In the genomic region with DNA sequence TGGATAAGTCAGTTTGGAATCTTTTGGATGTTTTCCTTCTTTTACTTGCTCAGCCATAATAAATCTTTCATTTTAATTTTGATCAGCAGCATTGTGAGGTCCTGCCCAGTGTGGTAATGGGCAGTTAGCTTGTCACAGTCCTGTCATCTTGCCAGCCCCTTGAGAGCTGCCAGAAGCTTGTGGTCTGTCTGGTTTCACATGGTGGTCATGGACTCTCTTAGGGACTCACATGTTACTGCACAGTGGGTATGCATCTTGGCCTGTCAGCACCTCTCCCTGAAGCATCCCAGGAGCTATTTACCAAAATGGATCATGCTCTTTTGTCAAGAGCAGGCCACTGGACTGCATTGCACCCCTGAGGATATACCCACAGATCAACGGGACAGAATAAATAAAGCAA, we compare ENCODE assay signal across 16 cellular contexts.
DNase-seq lines count a peak whose midpoint lies in the region; ATAC-seq and TF ChIP-seq lines count a peak whose summit lies in the region.
"Had no signal": no experiment of that assay in that cellular context is flagged by ENCODE, and none has a peak within 500 bp of the region (broad histone marks: within the 10 kb centered on the region; RNA-seq: fewer than 3 reads in every experiment).

No MANE protein-coding gene starts in this region.

- peaks cover 5% of the 10 kb centered on the region for H3K27me3 Mint-ChIP-seq in glutamatergic neuron (ENCODE audit: unreplicated experiment)
- peaks cover 1% of the 10 kb centered on the region for H3K27me3 Mint-ChIP-seq in activated CD4-positive, alpha-beta memory T cell treated with anti-CD3 and anti-CD28 coated beads, Interleukin-2, amount 10 ng/mL, durations not matched to agents 7 days and 5 days

- H2BK5ac ChIP-seq in trophoblast cell (ENCODE audit: low read depth, low read length, poor library complexity) = no peak overlapping the region

- H3K4me1 Mint-ChIP-seq in glutamatergic neuron (ENCODE audit: low read depth, unreplicated experiment) = peaks cover 38% of the 10 kb centered on the region
- no peaks in the 10 kb centered on the region for H3K4me1 Mint-ChIP-seq in activated CD4-positive, alpha-beta memory T cell treated with anti-CD3 and anti-CD28 coated beads, Interleukin-2, amount 10 ng/mL, durations not matched to agents 7 days and 5 days
- H3K4me1 Mint-ChIP-seq: stimulated activated memory B cell treated with anti-CD40 and anti-IgM and Interleukin-4, amounts not matched to agents 10 μg/mL and 1 μg/mL and 100 μg/mL, for 72 hours had no signal

- peak overlapping the region; percentile 85 for H3K27ac Mint-ChIP-seq in glutamatergic neuron (ENCODE audit: unreplicated experiment)
- no peak overlapping the region for H3K27ac Mint-ChIP-seq in activated CD4-positive, alpha-beta memory T cell treated with anti-CD3 and anti-CD28 coated beads, Interleukin-2, amount 10 ng/mL, durations not matched to agents 7 days and 5 days
- H3K27ac Mint-ChIP-seq: natural killer cell; stimulated activated memory B cell treated with anti-CD40 and anti-IgM and Interleukin-4, amounts not matched to agents 10 μg/mL and 1 μg/mL and 100 μg/mL, for 72 hours had no signal

- no peak overlapping the region for H2AFZ ChIP-seq in trophoblast cell (ENCODE audit: insufficient read depth, low read length, poor library complexity)

- POLR2A ChIA-PET in activated CD4-positive, alpha-beta memory T cell treated with anti-CD3 and anti-CD28 coated beads, Interleukin-2, amount 10 ng/mL, durations not matched to agents 7 days and 5 days (lab: Charles Lee) = no interaction called here

- H3K14ac ChIP-seq in trophoblast cell (ENCODE audit: low read length) = no peak overlapping the region

- intact Hi-C loops in Right ventricle myocardium inferior (cut with DNase I) = no loop called here
- intact Hi-C loops in cardiac septum (cut with DNase I) = no loop called here
- intact Hi-C loops in upper lobe of right lung (cut with DNase I) = no loop called here

- H3K4me2 ChIP-seq in trophoblast cell (ENCODE audit: low read length) = no peak overlapping the region

- H3K79me1 ChIP-seq in trophoblast cell (ENCODE audit: low read length) = no peaks in the 10 kb centered on the region

- no peak overlapping the region for H2BK12ac ChIP-seq in trophoblast cell (ENCODE audit: low read length)

- H4K91ac ChIP-seq in trophoblast cell (ENCODE audit: low read depth, low read length) = no peak overlapping the region

- no peak overlapping the region for H2BK120ac ChIP-seq in trophoblast cell (ENCODE audit: insufficient read depth, low read length, poor library complexity)

- no peak overlapping the region for H4K8ac ChIP-seq in trophoblast cell (ENCODE audit: low read depth, low read length)

- TF ChIP-seq CTCF in glutamatergic neuron (IDR thresholded peaks at IDR 0.05; ENCODE audit: partially characterized antibody, unreplicated experiment) (no peak), upper lobe of right lung (IDR thresholded peaks at IDR 0.05) (no peak)

- H3K27ac ChIP-seq in upper lobe of right lung (no peak overlapping the region), trophoblast cell (ENCODE audit: low read depth, low read length) (no peak overlapping the region)
- H3K27ac ChIP-seq: epithelial cell of prostate had no signal

- no peak overlapping the region for H4K12ac ChIP-seq in trophoblast cell (ENCODE audit: low read depth, low read length)

- H3K18ac ChIP-seq in trophoblast cell (ENCODE audit: low read length) = no peak overlapping the region

- peaks cover 9% of the 10 kb centered on the region for H3K9me3 Mint-ChIP-seq in glutamatergic neuron (ENCODE audit: unreplicated experiment)
- H3K9me3 Mint-ChIP-seq in activated CD4-positive, alpha-beta memory T cell treated with anti-CD3 and anti-CD28 coated beads, Interleukin-2, amount 10 ng/mL, durations not matched to agents 7 days and 5 days = no peaks in the 10 kb centered on the region
- H3K9me3 Mint-ChIP-seq: natural killer cell; stimulated activated memory B cell treated with anti-CD40 and anti-IgM and Interleukin-4, amounts not matched to agents 10 μg/mL and 1 μg/mL and 100 μg/mL, for 72 hours had no signal

- CTCF ChIA-PET in activated CD4-positive, alpha-beta memory T cell treated with anti-CD3 and anti-CD28 coated beads, Interleukin-2, amount 10 ng/mL, durations not matched to agents 7 days and 5 days (lab: Charles Lee) = no interaction called here

- H3K4me1 ChIP-seq in upper lobe of right lung (peaks cover 42% of the 10 kb centered on the region), trophoblast cell (ENCODE audit: control insufficient read depth in 1 of 2, insufficient read depth in 2 of 2, low read length in 2 of 2) (peaks cover 0 to 4% of the 10 kb centered on the region in 2 experiments)

- H3K4me3 ChIP-seq in upper lobe of right lung (no peak overlapping the region), trophoblast cell (ENCODE audit: low read depth, low read length) (no peak overlapping the region)

- no peak overlapping the region for H3K23ac ChIP-seq in trophoblast cell (ENCODE audit: low read length)

- H3K4ac ChIP-seq in trophoblast cell (ENCODE audit: low read depth, low read length) = no peak overlapping the region

- no peak overlapping the region for H2AK5ac ChIP-seq in trophoblast cell (ENCODE audit: low read length)

- no peaks in the 10 kb centered on the region for H3K79me2 ChIP-seq in trophoblast cell (ENCODE audit: control insufficient read depth, insufficient read depth, low read length, poor library complexity)

- H3K36me3 Mint-ChIP-seq in glutamatergic neuron (ENCODE audit: unreplicated experiment) = no peaks in the 10 kb centered on the region
- no peaks in the 10 kb centered on the region for H3K36me3 Mint-ChIP-seq in activated CD4-positive, alpha-beta memory T cell treated with anti-CD3 and anti-CD28 coated beads, Interleukin-2, amount 10 ng/mL, durations not matched to agents 7 days and 5 days (ENCODE audit: low read depth)
- H3K36me3 Mint-ChIP-seq: natural killer cell; stimulated activated memory B cell treated with anti-CD40 and anti-IgM and Interleukin-4, amounts not matched to agents 10 μg/mL and 1 μg/mL and 100 μg/mL, for 72 hours had no signal

- no peak overlapping the region for H3K4me3 Mint-ChIP-seq in glutamatergic neuron (ENCODE audit: unreplicated experiment)
- no peak overlapping the region for H3K4me3 Mint-ChIP-seq in activated CD4-positive, alpha-beta memory T cell treated with anti-CD3 and anti-CD28 coated beads, Interleukin-2, amount 10 ng/mL, durations not matched to agents 7 days and 5 days
- H3K4me3 Mint-ChIP-seq: natural killer cell; stimulated activated memory B cell treated with anti-CD40 and anti-IgM and Interleukin-4, amounts not matched to agents 10 μg/mL and 1 μg/mL and 100 μg/mL, for 72 hours had no signal

- H3K9me3 ChIP-seq in upper lobe of right lung (no peaks in the 10 kb centered on the region), trophoblast cell (ENCODE audit: insufficient read depth, low read depth, low read length) (peaks cover 3% of the 10 kb centered on the region)

- DNase-seq in Right ventricle myocardium inferior (ENCODE audit: missing footprints) (no peak), cardiac septum (ENCODE audit: low spot score) (no peak), SK-N-DZ (ENCODE audit: low spot score) (peak; percentile 73), glutamatergic neuron (no peak), upper lobe of right lung (no peak), trophoblast cell (no peak), iPS-NIHi7 (ENCODE audit: extremely low spot score) (no peak)
- DNase-seq in activated CD4-positive, alpha-beta memory T cell treated with anti-CD3 and anti-CD28 coated beads, Interleukin-2, amount 10 ng/mL, durations not matched to agents 7 days and 5 days = no peak
- DNase-seq: ACHN, anterior cingulate cortex, DND-41, natural killer cell, NCI-H1105 treated with DMSO at 0.1 percent for 48 hours, T-helper 1 cell had no signal

- H3K27me3 ChIP-seq in upper lobe of right lung (no peaks in the 10 kb centered on the region), trophoblast cell (ENCODE audit: insufficient read depth, low read length) (no peaks in the 10 kb centered on the region)

- WGBS in trophoblast cell (ENCODE audit: extremely low coverage, insufficient coverage, insufficient read length) = no CpG with 5 or more reads among the region's 1 CpG

- ATAC-seq in Right ventricle myocardium inferior (peak; percentile 44), upper lobe of right lung (peak; percentile 10)
- ATAC-seq: natural killer cell; stimulated activated memory B cell treated with anti-CD40 and anti-IgM and Interleukin-4, amounts not matched to agents 10 μg/mL and 1 μg/mL and 100 μg/mL, for 72 hours had no signal

- H3K36me3 ChIP-seq in upper lobe of right lung (no peaks in the 10 kb centered on the region), trophoblast cell (ENCODE audit: control insufficient read depth in 1 of 2, insufficient read depth in 2 of 2, low read length in 2 of 2) (no peaks in the 10 kb centered on the region)

- H3K9ac ChIP-seq in trophoblast cell (ENCODE audit: low read length) = no peak overlapping the region
